Comparison of ENCODE assay signal across 1 cellular context in the genomic region with DNA sequence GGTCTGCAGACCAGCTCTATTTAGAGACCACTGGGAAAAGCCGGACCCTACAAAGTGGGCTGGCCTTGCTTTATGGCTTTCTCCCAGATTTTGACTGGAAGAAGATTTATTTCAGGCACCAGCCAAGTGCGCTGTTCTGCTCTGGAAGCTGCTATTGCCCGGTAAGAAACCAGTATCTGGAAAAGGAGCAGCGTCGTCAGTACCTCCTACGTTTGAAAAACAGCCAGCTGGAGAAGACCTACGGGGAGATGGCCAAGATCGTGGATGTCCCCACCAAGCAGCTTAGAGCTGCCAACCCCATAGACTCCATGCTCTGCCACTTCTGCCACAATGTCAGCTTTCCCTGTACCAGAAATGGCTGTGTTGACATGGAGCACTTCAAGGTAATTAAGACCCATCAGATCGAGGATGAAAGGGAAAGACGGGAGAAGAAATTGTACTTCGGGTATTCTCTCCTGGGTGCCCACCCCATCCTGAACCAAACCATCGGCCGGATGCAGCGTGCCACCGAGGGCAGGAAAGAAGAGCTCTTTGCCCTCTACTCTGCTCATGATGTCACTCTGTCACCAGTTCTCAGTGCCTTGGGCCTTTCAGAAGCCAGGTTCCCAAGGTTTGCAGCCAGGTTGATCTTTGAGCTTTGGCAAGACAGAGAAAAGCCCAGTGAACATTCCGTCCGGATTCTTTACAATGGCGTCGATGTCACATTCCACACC.
TF ChIP-seq lines count a peak whose summit lies in the region.

No MANE protein-coding gene starts in this region.

TF ChIP-seq in K562, 482 proteins besides CTCF, POLR2A, EP300 and RAD21 (continued from another document):
- TF ChIP-seq, protein P1, sequence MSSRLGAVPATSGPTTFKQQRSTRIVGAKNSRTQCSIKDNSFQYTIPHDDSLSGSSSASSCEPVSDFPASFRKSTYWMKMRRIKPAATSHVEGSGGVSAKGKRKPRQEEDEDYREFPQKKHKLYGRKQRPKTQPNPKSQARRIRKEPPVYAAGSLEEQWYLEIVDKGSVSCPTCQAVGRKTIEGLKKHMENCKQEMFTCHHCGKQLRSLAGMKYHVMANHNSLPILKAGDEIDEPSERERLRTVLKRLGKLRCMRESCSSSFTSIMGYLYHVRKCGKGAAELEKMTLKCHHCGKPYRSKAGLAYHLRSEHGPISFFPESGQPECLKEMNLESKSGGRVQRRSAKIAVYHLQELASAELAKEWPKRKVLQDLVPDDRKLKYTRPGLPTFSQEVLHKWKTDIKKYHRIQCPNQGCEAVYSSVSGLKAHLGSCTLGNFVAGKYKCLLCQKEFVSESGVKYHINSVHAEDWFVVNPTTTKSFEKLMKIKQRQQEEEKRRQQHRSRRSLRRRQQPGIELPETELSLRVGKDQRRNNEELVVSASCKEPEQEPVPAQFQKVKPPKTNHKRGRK (tag; IDR thresholded peaks at IDR 0.05) = no peak
- no peak for TF ChIP-seq CEBPG (CRISPR knock-in tag; IDR thresholded peaks at IDR 0.05)
- TF ChIP-seq CEBPG (tag; conservative IDR thresholded peaks at IDR 0.05 in 1 of 2, IDR thresholded peaks at IDR 0.05 in 1 of 2) = no peak
- no peak for TF ChIP-seq RNF2 (IDR thresholded peaks at IDR 0.05)
